Comparison of ENCODE assay signal across 14 cellular contexts in genomic region chr9:86452194-86452828, GRCh38.
"Had no signal": no experiment of that assay in that cellular context is flagged by ENCODE, and none has a peak within 500 bp of the region (broad histone marks: within the 10 kb centered on the region; RNA-seq: fewer than 3 reads in every experiment).

No MANE protein-coding gene starts in this region.

- H3K27ac ChIP-seq: adrenal gland, psoas muscle, transverse colon had no signal

- DNase-seq: activated CD4-positive, CD25-positive, alpha-beta regulatory T cell; activated naive CD4-positive, alpha-beta T cell treated with anti-CD3 and anti-CD28 coated beads, Interleukin-2, amount 10 ng/mL, durations not matched to agents 7 days and 5 days; adrenal gland; cerebellar nuclear complex; dermis blood vessel endothelial cell; endodermal cell; hypothalamus; kidney glomerular epithelial cell; naive thymus-derived CD8-positive, alpha-beta T cell; nucleus accumbens; psoas muscle; transverse colon had no signal

- H3K9me3 ChIP-seq: adrenal gland, psoas muscle, transverse colon had no signal

- H3K4me3 ChIP-seq: adrenal gland, psoas muscle, smooth muscle cell, transverse colon had no signal

- ATAC-seq: naive thymus-derived CD8-positive, alpha-beta T cell; stimulated activated memory B cell treated with anti-CD40 and anti-IgM and Interleukin-4, amounts not matched to agents 10 μg/mL and 1 μg/mL and 100 μg/mL, for 72 hours had no signal

- H3K4me1 ChIP-seq: adrenal gland, psoas muscle had no signal

- H3K36me3 ChIP-seq: adrenal gland, transverse colon had no signal

- H3K27me3 ChIP-seq: adrenal gland, transverse colon had no signal
